ENCODE assay signal across 24 cellular contexts in genomic region chr9:8223861-8224260, GRCh38.
"Had no signal": no experiment of that assay in that cellular context is flagged by ENCODE, and none has a peak within 500 bp of the region (broad histone marks: within the 10 kb centered on the region; RNA-seq: fewer than 3 reads in every experiment).

No MANE protein-coding gene starts in this region.

- H3K4me3 ChIP-seq: coronary artery, esophagus muscularis mucosa, heart right ventricle, lung, pancreas, right lobe of liver, thoracic aorta, tibial nerve, upper lobe of left lung had no signal

- ATAC-seq: heart right ventricle; left lobe of liver; natural killer cell treated with Interleukin-12 subunit alpha and Interleukin-12 subunit beta and Interleukin-15 and Interleukin-18, amount 100 ng/mL, for 72 hours; pancreas; right lobe of liver; stimulated activated naive CD8-positive, alpha-beta T cell treated with anti-CD3 and anti-CD28 coated beads, Interleukin-15, Interleukin-2, amounts not matched to agents 100 U/mL and 50 U/mL, for 24 hours had no signal

- H3K27me3 ChIP-seq: esophagus muscularis mucosa, heart right ventricle, pancreas, right lobe of liver, tibial nerve, upper lobe of left lung had no signal

- H3K36me3 ChIP-seq: esophagus muscularis mucosa, heart right ventricle, pancreas, right lobe of liver, thoracic aorta, tibial nerve, upper lobe of left lung had no signal

- H3K27ac ChIP-seq: coronary artery, esophagus muscularis mucosa, heart right ventricle, pancreas, right lobe of liver, thoracic aorta, tibial nerve, upper lobe of left lung had no signal

- DNase-seq: dermis blood vessel endothelial cell; effector memory CD4-positive, alpha-beta T cell; foreskin melanocyte; glutamatergic neuron; heart right ventricle; hypothalamus; immature natural killer cell; islet precursor cell; kidney glomerular epithelial cell; naive B cell; occipital lobe; pancreas; right lobe of liver; stimulated activated CD4-positive, alpha-beta T cell treated with anti-CD3 and anti-CD28 coated beads, Interleukin-2, amount 100 ng/mL, for 24 hours; stimulated activated CD4-positive, alpha-beta T cell treated with anti-CD3 and anti-CD28 coated beads, Interleukin-4, amount 100 ng/mL, for 24 hours; stimulated activated naive CD8-positive, alpha-beta T cell treated with anti-CD3 and anti-CD28 coated beads, Interleukin-15, Interleukin-2, amounts not matched to agents 100 U/mL and 50 U/mL, for 24 hours; upper lobe of left lung had no signal

- H3K4me1 ChIP-seq: esophagus muscularis mucosa, heart right ventricle, pancreas, right lobe of liver, tibial nerve, upper lobe of left lung had no signal

- H3K9me3 ChIP-seq: esophagus muscularis mucosa, heart right ventricle, pancreas, right lobe of liver, thoracic aorta, tibial nerve, upper lobe of left lung had no signal
